10 cellular contexts compared by ENCODE assay signal in the genomic region with DNA sequence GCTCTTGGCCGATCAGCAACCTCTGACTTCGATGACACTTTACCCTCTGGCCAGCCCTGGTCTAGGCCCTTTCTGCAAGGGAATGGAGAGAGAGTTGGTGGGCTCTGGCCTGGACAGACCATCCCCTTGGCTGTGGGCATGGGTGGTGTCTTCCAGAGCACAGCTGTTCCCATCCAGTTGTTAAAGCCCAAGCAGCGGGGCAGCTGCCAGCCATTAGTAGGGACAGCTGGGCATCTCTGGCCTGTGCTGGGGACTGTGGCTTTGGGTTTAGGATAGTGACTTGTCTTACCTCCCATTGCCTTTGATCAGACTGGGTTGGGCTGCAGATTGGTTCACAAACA. TPM values are rescaled to one million over a fixed set of nuclear protein-coding genes. Genes with fewer than 3 reads are reported as not detected.
A peak's percentile ranks its signal among the peaks of the same experiment; 100 is the strongest.
DNase-seq lines count a peak whose midpoint lies in the region; ATAC-seq and TF ChIP-seq lines count a peak whose summit lies in the region.
"Had no signal": no experiment of that assay in that cellular context is flagged by ENCODE, and none has a peak within 500 bp of the region (broad histone marks: within the 10 kb centered on the region; RNA-seq: fewer than 3 reads in every experiment).

No MANE protein-coding gene starts in this region.

- no peak overlapping the region for H2AFZ ChIP-seq in KMS-11 (ENCODE audit: low read depth)

- H3K36me3 Mint-ChIP-seq in CD4-positive, alpha-beta T cell (ENCODE audit: low read depth) = peaks cover 79% of the 10 kb centered on the region
- H3K36me3 Mint-ChIP-seq in nephron progenitor cell (ENCODE audit: low read depth) = peaks cover 15% of the 10 kb centered on the region

- POLR2A ChIA-PET in CD4-positive, alpha-beta T cell (lab: Charles Lee) = interaction anchor here (2.3 to 3.5 kb wide), 6 partner anchors 12 to 31 kb away, joined by 8 to 88 read pairs (median 16); partner anchors contain the start of genes ADISSP, AP5S1, CENPB and SPEF1

- CTCF ChIA-PET in CD4-positive, alpha-beta T cell (lab: Charles Lee) = interaction anchor here (2.5 to 2.8 kb wide), 2 partner anchors 19 to 21 kb away, joined by 8 to 18 read pairs; partner anchors contain the start of gene AP5S1

- DNase-seq in CD4-positive, alpha-beta T cell = no peak
- DNase-seq in colonic mucosa = no peak
- DNase-seq in nephron progenitor cell = no peak
- no peak for DNase-seq in stimulated activated CD4-positive, alpha-beta T cell treated with anti-CD3 and anti-CD28 coated beads, Interleukin-12 subunit alpha, Interleukin-12 subunit beta, amount 100 ng/mL, for 4 hours
- DNase-seq in NOMO-1 (lab: John Stamatoyannopoulos, UW; ENCODE audit: unreplicated experiment in 2 of 2) = no peak
- DNase-seq: pancreas had no signal

- peak overlapping the region; percentile 95; the same call in 1 of the 2 replicates for H3K4me2 ChIP-seq in KMS-11

- no peaks in the 10 kb centered on the region for H3K36me3 ChIP-seq in KMS-11 (ENCODE audit: insufficient read depth)
- peaks cover 24% of the 10 kb centered on the region for H3K36me3 ChIP-seq in colonic mucosa
- H3K36me3 ChIP-seq: pancreas had no signal

- peaks cover 18% of the 10 kb centered on the region for H3K4me1 ChIP-seq in KMS-11 (ENCODE audit: low read depth, poor library complexity, severe bottlenecking)
- H3K4me1 ChIP-seq in colonic mucosa = peaks cover 21% of the 10 kb centered on the region

- no peaks in the 10 kb centered on the region for H4K20me1 ChIP-seq in KMS-11 (ENCODE audit: insufficient read depth)

- H3K4me3 ChIP-seq in KMS-11 (IDR thresholded peaks at IDR 0.05; ENCODE audit: insufficient read depth, low read depth, low read length) (no peak overlapping the region), colonic mucosa (no peak overlapping the region)
- H3K4me3 ChIP-seq: pancreas had no signal

- H3K79me2 ChIP-seq in KMS-11 (ENCODE audit: insufficient read depth, low read depth) = peaks cover 7% of the 10 kb centered on the region; the same call in 1 of the 2 replicates

- peak overlapping the region; percentile 95 for H3K27ac Mint-ChIP-seq in CD4-positive, alpha-beta T cell
- no peak overlapping the region for H3K27ac Mint-ChIP-seq in nephron progenitor cell

- H3K9me3 Mint-ChIP-seq in CD4-positive, alpha-beta T cell = no peaks in the 10 kb centered on the region
- no peaks in the 10 kb centered on the region for H3K9me3 Mint-ChIP-seq in nephron progenitor cell

- H3K27me3 ChIP-seq in CD4-positive, alpha-beta T cell (ENCODE audit: control insufficient read depth, insufficient read depth, low read length) = no peaks in the 10 kb centered on the region
- H3K27me3 ChIP-seq in KMS-11 (ENCODE audit: insufficient read depth, low read depth) (no peaks in the 10 kb centered on the region), colonic mucosa (no peaks in the 10 kb centered on the region)
- H3K27me3 ChIP-seq: heart left ventricle, pancreas had no signal

- H3K9me3 ChIP-seq in CD4-positive, alpha-beta T cell (ENCODE audit: control insufficient read depth, low read length) = no peaks in the 10 kb centered on the region
- no peaks in the 10 kb centered on the region for H3K9me3 ChIP-seq in colonic mucosa
- H3K9me3 ChIP-seq: heart left ventricle, pancreas had no signal

- peak; percentile 37 for ATAC-seq in CD4-positive, alpha-beta T cell (ENCODE audit: poor library complexity)
- ATAC-seq in GM19328 (IDR thresholded peaks at IDR 0.05; ENCODE audit: unreplicated experiment) = no peak
- ATAC-seq in GM21825 (IDR thresholded peaks at IDR 0.05; ENCODE audit: unreplicated experiment) = no peak
- ATAC-seq: heart left ventricle, pancreas had no signal

- peak overlapping the region; percentile 78 for H3K27ac ChIP-seq in CD4-positive, alpha-beta T cell (ENCODE audit: low read depth, low read length)
- no peak overlapping the region for H3K27ac ChIP-seq in KMS-11
- peak overlapping the region; percentile 98 for H3K27ac ChIP-seq in colonic mucosa
- H3K27ac ChIP-seq: pancreas had no signal

- TF ChIP-seq CTCF in CD4-positive, alpha-beta T cell (IDR thresholded peaks at IDR 0.05) = no peak
- no peak for TF ChIP-seq CTCF in KMS-11 (conservative IDR thresholded peaks at IDR 0.05; ENCODE audit: low read depth, low read length)
- TF ChIP-seq CTCF in colonic mucosa (IDR thresholded peaks at IDR 0.05) = no peak
- TF ChIP-seq CTCF in nephron progenitor cell (IDR thresholded peaks at IDR 0.05) = no peak

- intact Hi-C loops in CD4-positive, alpha-beta T cell (cut with DNase I, micrococcal nuclease) = loop anchor here (1.0 kb wide), 1 partner anchor 12 kb away; no protein-coding TSS in a partner anchor
- intact Hi-C loops in colonic mucosa (cut with DNase I) = no loop called here

- peak overlapping the region; percentile 100 for H3K4me3 Mint-ChIP-seq in CD4-positive, alpha-beta T cell
- peak overlapping the region; percentile 23 for H3K4me3 Mint-ChIP-seq in nephron progenitor cell

- no peak overlapping the region for H3K9ac ChIP-seq in KMS-11
- H3K9ac ChIP-seq in colonic mucosa (ENCODE audit: low read depth in 2 of 2, low read length in 2 of 2) = peak overlapping the region in 1 of 2 donors; percentile 74

- H3K27me3 Mint-ChIP-seq in CD4-positive, alpha-beta T cell = no peaks in the 10 kb centered on the region
- H3K27me3 Mint-ChIP-seq in nephron progenitor cell (ENCODE audit: low read depth, poor library complexity) = peaks cover 11% of the 10 kb centered on the region

- peaks cover 67% of the 10 kb centered on the region for H3K4me1 Mint-ChIP-seq in CD4-positive, alpha-beta T cell (ENCODE audit: low read depth)
- H3K4me1 Mint-ChIP-seq in nephron progenitor cell = peaks cover 52% of the 10 kb centered on the region

RNA-seq across cellular contexts. Expression of gene CDC25B, which starts 2.8 kb away (rescaled TPM):
- 100 to 1,000 TPM; 144 TPM for total RNA-seq in CD4-positive, alpha-beta T cell
- 10 to 100 TPM; 41.9 to 65.5 TPM for total RNA-seq in colonic mucosa

RNA-seq across cellular contexts. Expression of gene CENPB, which starts 12.3 kb away (rescaled TPM):
- 10 to 100 TPM; 25.1 to 25.3 TPM for total RNA-seq in CD4-positive, alpha-beta T cell
- total RNA-seq in colonic mucosa = 10 to 100 TPM; 65.6 to 93.3 TPM

RNA-seq across cellular contexts. Expression of gene SPEF1, which starts 17.6 kb away (rescaled TPM):
- total RNA-seq in CD4-positive, alpha-beta T cell = not detected
- total RNA-seq in colonic mucosa = not detected

RNA-seq across cellular contexts. Expression of gene AP5S1, which starts 21.5 kb away (rescaled TPM):
- 1 to 10 TPM; 6.0 TPM for total RNA-seq in CD4-positive, alpha-beta T cell
- total RNA-seq in colonic mucosa = 10 to 100 TPM; 11.7 to 20.2 TPM

RNA-seq across cellular contexts. Expression of gene ADISSP, which starts 31.3 kb away (rescaled TPM):
- total RNA-seq in CD4-positive, alpha-beta T cell = 10 to 100 TPM; 11.2 to 11.6 TPM
- 10 to 100 TPM; 20.6 to 37.7 TPM for total RNA-seq in colonic mucosa
